In genomic region chr17:36720131-36720530, GRCh38 we compare ENCODE assay signal across 23 cellular contexts.
"Had no signal": no experiment of that assay in that cellular context is flagged by ENCODE, and none has a peak within 500 bp of the region (broad histone marks: within the 10 kb centered on the region; RNA-seq: fewer than 3 reads in every experiment).

No MANE protein-coding gene starts in this region.

- H3K4me3 Mint-ChIP-seq: activated CD8-positive, alpha-beta T cell treated with anti-CD3 and anti-CD28 coated beads for 36 hours; stimulated activated naive CD8-positive, alpha-beta T cell treated with anti-CD3 and anti-CD28 coated beads, Interleukin-15, amount 100 ng/mL, for 72 hours had no signal

- H3K9me3 Mint-ChIP-seq: activated CD8-positive, alpha-beta T cell treated with anti-CD3 and anti-CD28 coated beads for 36 hours; immature natural killer cell; stimulated activated naive CD8-positive, alpha-beta T cell treated with anti-CD3 and anti-CD28 coated beads, Interleukin-15, amount 100 ng/mL, for 72 hours had no signal

- H3K27me3 Mint-ChIP-seq: activated CD8-positive, alpha-beta T cell treated with anti-CD3 and anti-CD28 coated beads for 36 hours; naive thymus-derived CD4-positive, alpha-beta T cell; stimulated activated naive CD8-positive, alpha-beta T cell treated with anti-CD3 and anti-CD28 coated beads, Interleukin-15, amount 100 ng/mL, for 72 hours had no signal

- H3K36me3 ChIP-seq: heart right ventricle, ovary, right lobe of liver, suprapubic skin, vagina had no signal

- H3K4me3 ChIP-seq: heart right ventricle, ovary, right lobe of liver, suprapubic skin, vagina had no signal

- H3K27ac ChIP-seq: heart right ventricle, ovary, right lobe of liver, suprapubic skin, vagina had no signal

- H3K27me3 ChIP-seq: ovary, right lobe of liver, vagina had no signal

- H3K9me3 ChIP-seq: heart right ventricle, ovary, right lobe of liver, suprapubic skin, vagina had no signal

- H3K4me1 ChIP-seq: right lobe of liver had no signal

- ATAC-seq: activated CD8-positive, alpha-beta T cell treated with anti-CD3 and anti-CD28 coated beads for 36 hours; heart right ventricle; left ventricle myocardium superior; naive thymus-derived CD4-positive, alpha-beta T cell; right lobe of liver; stimulated activated naive CD8-positive, alpha-beta T cell treated with anti-CD3 and anti-CD28 coated beads, Interleukin-15, amount 100 ng/mL, for 72 hours had no signal

- DNase-seq: activated CD8-positive, alpha-beta T cell treated with anti-CD3 and anti-CD28 coated beads for 36 hours; activated naive CD4-positive, alpha-beta T cell treated with anti-CD3 and anti-CD28 coated beads, Interleukin-2, amount 50 U/mL, for 16 hours; activated T-cell treated with anti-CD3 and anti-CD28 coated beads, Interleukin-2, amount 50 U/mL, for 1 hour; cerebellar nuclear complex; cortex of kidney; effector CD4-positive, alpha-beta T cell; heart right ventricle; immature natural killer cell; kidney glomerular epithelial cell; left ventricle myocardium superior; mesendoderm; naive thymus-derived CD4-positive, alpha-beta T cell; ovary; right lobe of liver; small intestine; stimulated activated CD4-positive, alpha-beta T cell treated with anti-CD3 and anti-CD28 coated beads, Interleukin-15, amount 100 ng/mL, for 24 hours; stimulated activated CD4-positive, alpha-beta T cell treated with anti-CD3 and anti-CD28 coated beads, Interleukin-2, amount 100 ng/mL, for 48 hours; stimulated activated naive CD8-positive, alpha-beta T cell treated with anti-CD3 and anti-CD28 coated beads, Interleukin-15, amount 100 ng/mL, for 72 hours; T-helper 1 cell; T1000; trophoblast cell had no signal
